In genomic region chr2:232838406-232838874, GRCh38 we compare ENCODE assay signal across 8 cellular contexts. TPM values are rescaled to one million over a fixed set of nuclear protein-coding genes. Genes with fewer than 3 reads are reported as not detected.
DNase-seq lines count a peak whose midpoint lies in the region; ATAC-seq and TF ChIP-seq lines count a peak whose summit lies in the region.

No MANE protein-coding gene starts in this region.

- H3K9me3 ChIP-seq in body of pancreas (no peaks in the 10 kb centered on the region), gastroesophageal sphincter (no peaks in the 10 kb centered on the region)

- TF ChIP-seq CTCF in body of pancreas (IDR thresholded peaks at IDR 0.05) (no peak), gastroesophageal sphincter (IDR thresholded peaks at IDR 0.05) (no peak)

- intact Hi-C loops in body of pancreas (cut with DNase I): no loop called here
- intact Hi-C loops in sciatic nerve (cut with DNase I): no loop called here

- peaks cover 23% of the 10 kb centered on the region for H3K4me1 ChIP-seq in body of pancreas
- H3K4me1 ChIP-seq in gastroesophageal sphincter: peaks cover 0 to 23% (median 0%) of the 10 kb centered on the region in 3 donors

- 34 to 59% methylated on average over 2 of the region's 2 CpGs for WGBS in body of pancreas, 2 donors
- WGBS in gastroesophageal sphincter (ENCODE audit: low coverage in 1 of 2), 2 donors: 39 to 47% methylated on average over 2 of the region's 2 CpGs

- ATAC-seq in GM18868 (IDR thresholded peaks at IDR 0.05; ENCODE audit: unreplicated experiment) (peak; percentile 65), HG03342 (IDR thresholded peaks at IDR 0.05; ENCODE audit: unreplicated experiment) (peak; percentile 81), body of pancreas (peak; percentile 68), sciatic nerve (no peak), gastroesophageal sphincter (no peak)

- H3K27me3 ChIP-seq in body of pancreas: no peaks in the 10 kb centered on the region
- no peaks in the 10 kb centered on the region for H3K27me3 ChIP-seq in gastroesophageal sphincter

- TF ChIP-seq POLR2A in body of pancreas (IDR thresholded peaks at IDR 0.05) (no peak), gastroesophageal sphincter (IDR thresholded peaks at IDR 0.05) (no peak)

- H3K27ac ChIP-seq in body of pancreas (peak overlapping the region in 3 of 4 donors; percentile 18 to 34 (median 27)), gastroesophageal sphincter (no peak overlapping the region)

- H3K36me3 ChIP-seq in body of pancreas (replicated peaks in 1 of 2; ENCODE audit: insufficient read depth in 1 of 2, low read depth in 2 of 2) (peaks cover 10% of the 10 kb centered on the region in 2 donors), gastroesophageal sphincter (peaks cover 0 to 79% of the 10 kb centered on the region in 2 donors)

- DNase-seq in T-helper 22 cell (ENCODE audit: low read depth) (peak; percentile 62), body of pancreas (peak in 2 of 4 donors; percentile 9 to 26), sciatic nerve (ENCODE audit: low spot score) (no peak), retina (no peak)
- DNase-seq in stimulated activated CD4-positive, alpha-beta T cell treated with anti-CD3 and anti-CD28 coated beads, Interleukin-15, amount 100 ng/mL, for 48 hours (ENCODE audit: low read depth in 2 of 2): peak; percentile 19 to 46

- TF ChIP-seq EP300 in gastroesophageal sphincter (IDR thresholded peaks at IDR 0.05): no peak

- H3K4me3 ChIP-seq in body of pancreas: no peak overlapping the region
- H3K4me3 ChIP-seq in gastroesophageal sphincter: no peak overlapping the region

RNA-seq across cellular contexts. Expression of gene SNORC, which starts 31.6 kb away (rescaled TPM):
- total RNA-seq in body of pancreas (1 to 10 TPM in 1 of 2 donors, not detected in 1; 1.8 TPM), sciatic nerve (12.0 TPM), gastroesophageal sphincter (10 to 100 TPM in 1 of 4 donors, 1 to 10 TPM in 1, under 1 TPM in 1, not detected in 1; 0.54 to 11.6 (median 2.2) TPM)

Comparison
In these comparisons a context has a peak if more than half of its experiments do, and no peak if none do; other contexts are left out.
1. ATAC-seq: peak in GM18868 (single experiment), HG03342 (single experiment) and body of pancreas (single experiment); none in sciatic nerve (single experiment) and gastroesophageal sphincter (single experiment).
2. DNase-seq: peak in T-helper 22 cell (single experiment) and stimulated activated CD4-positive, alpha-beta T cell treated with anti-CD3 and anti-CD28 coated beads, Interleukin-15, amount 100 ng/mL, for 48 hours (2 of 2); none in sciatic nerve (single experiment) and retina (single experiment).
3. H3K27ac ChIP-seq: peak in body of pancreas (3 of 4); none in gastroesophageal sphincter (0 of 4).